7 cellular contexts compared by ENCODE assay signal in genomic region chr3:85667744-85668143, GRCh38.
"Had no signal": no experiment of that assay in that cellular context is flagged by ENCODE, and none has a peak within 500 bp of the region (broad histone marks: within the 10 kb centered on the region; RNA-seq: fewer than 3 reads in every experiment).

No MANE protein-coding gene starts in this region.

- H3K27me3 Mint-ChIP-seq: IgD-negative memory B cell had no signal

- DNase-seq: Karpas-422, KBM-7, KG1 had no signal

- H3K9ac ChIP-seq: KMS-11 had no signal

- H3K4me2 ChIP-seq: KMS-11 had no signal

- H3K27ac ChIP-seq: HL-60, KMS-11 had no signal

- H3K36me3 Mint-ChIP-seq: IgD-negative memory B cell had no signal

- FAIRE-seq: HTR-8/SVneo had no signal

- H3K4me1 Mint-ChIP-seq: IgD-negative memory B cell had no signal

- H3K4me3 Mint-ChIP-seq: IgD-negative memory B cell had no signal
